8 cellular contexts compared by ENCODE assay signal in the genomic region with DNA sequence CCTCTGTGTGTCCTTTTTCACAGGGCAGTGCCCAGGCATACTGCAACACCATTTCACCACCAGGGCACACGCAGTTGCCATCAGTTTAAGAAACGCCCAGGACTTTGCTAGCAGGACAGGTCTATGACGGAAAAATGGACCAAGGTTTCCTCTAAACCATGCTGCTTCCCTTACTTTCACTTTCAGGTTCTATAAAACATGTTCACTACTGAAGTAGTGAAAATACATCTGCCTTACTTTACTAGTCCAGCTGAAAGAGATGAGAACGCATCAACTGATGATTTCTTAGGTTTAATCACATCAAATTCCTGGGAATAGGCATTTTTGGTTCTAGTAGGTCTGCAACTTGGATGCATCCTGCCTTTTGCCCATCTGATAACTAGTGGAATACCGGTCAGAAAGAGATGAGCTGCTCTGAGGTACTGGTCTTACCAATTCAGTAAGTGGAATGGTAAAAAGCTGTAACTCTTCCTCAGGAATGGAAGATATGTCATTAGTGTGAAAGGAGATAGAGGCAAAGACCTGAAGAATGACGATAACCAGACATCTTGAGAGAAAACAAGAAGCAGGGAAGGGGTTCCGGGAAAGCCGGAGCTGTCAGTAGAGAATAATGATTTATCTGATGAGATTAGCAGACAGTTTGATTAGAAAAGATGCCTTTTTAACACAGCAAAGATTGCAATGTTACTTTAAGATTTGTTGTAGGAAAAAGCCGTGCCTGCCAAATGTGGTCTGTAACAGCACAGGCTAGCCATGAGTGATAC.
DNase-seq lines count a peak whose midpoint lies in the region; ATAC-seq and TF ChIP-seq lines count a peak whose summit lies in the region.

No MANE protein-coding gene starts in this region.

- H3K27me3 Mint-ChIP-seq in activated T-cell treated with anti-CD3 and anti-CD28 coated beads, Interleukin-2, amount 50 U/mL, for 4 hours (ENCODE audit: low read depth): peaks cover 2% of the 10 kb centered on the region

- ATAC-seq in GM21619 (IDR thresholded peaks at IDR 0.05; ENCODE audit: unreplicated experiment) (peak; percentile 80), sciatic nerve (peak; percentile 85)
- ATAC-seq in activated T-cell treated with anti-CD3 and anti-CD28 coated beads, Interleukin-2, amount 50 U/mL, for 4 hours: peak; percentile 75 to 76

- no peak for DNase-seq in activated T-cell treated with anti-CD3 and anti-CD28 coated beads, Interleukin-2, amount 50 U/mL, for 4 hours
- DNase-seq in globus pallidus (ENCODE audit: low spot score) (peak; percentile 51), sciatic nerve (ENCODE audit: low spot score) (no peak), DMS153 (lab: John Stamatoyannopoulos, UW) (no peak), NCI-H1048 (lab: John Stamatoyannopoulos, UW) (no peak)

- peak; percentile 19; the same call in 1 of the 2 replicates for TF ChIP-seq CTCF in GM12874 (IDR thresholded peaks at IDR 0.05; ENCODE audit: insufficient read depth, low read depth, low read length)

- H3K36me3 ChIP-seq in KOPT-K1 (ENCODE audit: insufficient read depth, low read length): no peaks in the 10 kb centered on the region

- H3K9me3 Mint-ChIP-seq in activated T-cell treated with anti-CD3 and anti-CD28 coated beads, Interleukin-2, amount 50 U/mL, for 4 hours: no peaks in the 10 kb centered on the region

- H3K4me3 Mint-ChIP-seq in activated T-cell treated with anti-CD3 and anti-CD28 coated beads, Interleukin-2, amount 50 U/mL, for 4 hours: peak overlapping the region; percentile 77

- intact Hi-C loops in sciatic nerve (cut with DNase I): loop anchor here (5.0 to 10.0 kb wide), 2 partner anchors 367 to 450 kb away; no protein-coding TSS in a partner anchor

- H3K9me3 ChIP-seq in KOPT-K1 (ENCODE audit: insufficient read depth, low read length, poor library complexity, severe bottlenecking): no peaks in the 10 kb centered on the region

- no peaks in the 10 kb centered on the region for H3K36me3 Mint-ChIP-seq in activated T-cell treated with anti-CD3 and anti-CD28 coated beads, Interleukin-2, amount 50 U/mL, for 4 hours (ENCODE audit: insufficient read depth)

- H3K4me1 Mint-ChIP-seq in activated T-cell treated with anti-CD3 and anti-CD28 coated beads, Interleukin-2, amount 50 U/mL, for 4 hours (ENCODE audit: low read depth): peaks cover 16% of the 10 kb centered on the region

- peak overlapping the region; percentile 46 for H3K27ac ChIP-seq in KOPT-K1 (ENCODE audit: low read depth, low read length, poor library complexity, severe bottlenecking)
